Comparison of ENCODE assay signal across 9 cellular contexts in genomic region chr7:157000047-157000726, GRCh38. TPM values are rescaled to one million over a fixed set of nuclear protein-coding genes. Genes with fewer than 3 reads are reported as not detected.
A peak's percentile ranks its signal among the peaks of the same experiment; 100 is the strongest.
DNase-seq lines count a peak whose midpoint lies in the region; ATAC-seq, FAIRE-seq and TF ChIP-seq lines count a peak whose summit lies in the region.
"Had no signal": no experiment of that assay in that cellular context is flagged by ENCODE, and none has a peak within 500 bp of the region (broad histone marks: within the 10 kb centered on the region; RNA-seq: fewer than 3 reads in every experiment).

No MANE protein-coding gene starts in this region.

- H3K27me3 ChIP-seq in RWPE2 (ENCODE audit: insufficient read depth, poor library complexity, severe bottlenecking) (peaks cover 56% of the 10 kb centered on the region), heart left ventricle (peaks cover 54 to 98% (median 78%) of the 10 kb centered on the region in 9 donors)

- H3K4me1 ChIP-seq in RWPE2 (ENCODE audit: insufficient read depth, poor library complexity, severe bottlenecking) = peaks cover 5% of the 10 kb centered on the region
- peaks cover 0 to 47% (median 23%) of the 10 kb centered on the region in 12 donors for H3K4me1 ChIP-seq in heart left ventricle

- no peaks in the 10 kb centered on the region for H3K9me3 Mint-ChIP-seq in activated T-cell treated with anti-CD3 and anti-CD28 coated beads, Interleukin-2, amount 50 U/mL, for 4 hours
- no peaks in the 10 kb centered on the region for H3K9me3 Mint-ChIP-seq in stimulated activated effector memory CD8-positive, alpha-beta T cell treated with anti-CD3 and anti-CD28 coated beads, Interleukin-12 subunit alpha, Interleukin-12 subunit beta, amount 100 ng/mL, for 72 hours

- peak overlapping the region; percentile 76 for H3K4me3 Mint-ChIP-seq in activated T-cell treated with anti-CD3 and anti-CD28 coated beads, Interleukin-2, amount 50 U/mL, for 4 hours
- H3K4me3 Mint-ChIP-seq in stimulated activated effector memory CD8-positive, alpha-beta T cell treated with anti-CD3 and anti-CD28 coated beads, Interleukin-12 subunit alpha, Interleukin-12 subunit beta, amount 100 ng/mL, for 72 hours = peak overlapping the region; percentile 55

- peaks cover 25% of the 10 kb centered on the region for H3K4me1 Mint-ChIP-seq in activated T-cell treated with anti-CD3 and anti-CD28 coated beads, Interleukin-2, amount 50 U/mL, for 4 hours (ENCODE audit: low read depth)
- peaks cover 21% of the 10 kb centered on the region for H3K4me1 Mint-ChIP-seq in stimulated activated effector memory CD8-positive, alpha-beta T cell treated with anti-CD3 and anti-CD28 coated beads, Interleukin-12 subunit alpha, Interleukin-12 subunit beta, amount 100 ng/mL, for 72 hours

- no peak for ATAC-seq in activated T-cell treated with anti-CD3 and anti-CD28 coated beads, Interleukin-2, amount 50 U/mL, for 4 hours
- ATAC-seq in RWPE2 (ENCODE audit: low read depth) = no peak
- no peak for ATAC-seq in heart left ventricle
- no peak for ATAC-seq in stimulated activated effector memory CD8-positive, alpha-beta T cell treated with anti-CD3 and anti-CD28 coated beads, Interleukin-12 subunit alpha, Interleukin-12 subunit beta, amount 100 ng/mL, for 72 hours

- TF ChIP-seq POLR2A in heart left ventricle (IDR thresholded peaks at IDR 0.05) (no peak), H54 (IDR thresholded peaks at IDR 0.05; ENCODE audit: low read depth, low read length) (no peak)

- peaks cover 74% of the 10 kb centered on the region for H3K27me3 Mint-ChIP-seq in activated T-cell treated with anti-CD3 and anti-CD28 coated beads, Interleukin-2, amount 50 U/mL, for 4 hours (ENCODE audit: low read depth)

- no peak for FAIRE-seq in H54 (lab: Jason Lieb, UNC)

- intact Hi-C loops in heart left ventricle (cut with DNase I) = no loop called here

- H3K27ac Mint-ChIP-seq in stimulated activated effector memory CD8-positive, alpha-beta T cell treated with anti-CD3 and anti-CD28 coated beads, Interleukin-12 subunit alpha, Interleukin-12 subunit beta, amount 100 ng/mL, for 72 hours = no peak overlapping the region

- H3K36me3 Mint-ChIP-seq in activated T-cell treated with anti-CD3 and anti-CD28 coated beads, Interleukin-2, amount 50 U/mL, for 4 hours (ENCODE audit: insufficient read depth) = no peaks in the 10 kb centered on the region
- peaks cover 4% of the 10 kb centered on the region for H3K36me3 Mint-ChIP-seq in stimulated activated effector memory CD8-positive, alpha-beta T cell treated with anti-CD3 and anti-CD28 coated beads, Interleukin-12 subunit alpha, Interleukin-12 subunit beta, amount 100 ng/mL, for 72 hours

- 1 to 2% (median 1%) methylated on average over 31 to 64 of the region's 64 CpGs for WGBS in heart left ventricle, 4 donors

- TF ChIP-seq CTCF in RWPE2 (IDR thresholded peaks at IDR 0.05; ENCODE audit: poor library complexity, severe bottlenecking) (no peak), heart left ventricle (IDR thresholded peaks at IDR 0.05) (no peak)

- H3K36me3 ChIP-seq in RWPE2 (ENCODE audit: low read depth) (no peaks in the 10 kb centered on the region), heart left ventricle (no peaks in the 10 kb centered on the region)
- H3K36me3 ChIP-seq: adrenal gland had no signal

- no peak for DNase-seq in activated T-cell treated with anti-CD3 and anti-CD28 coated beads, Interleukin-2, amount 50 U/mL, for 4 hours
- DNase-seq in activated T-cell treated with anti-CD3 and anti-CD28 coated beads, Interleukin-2, amount 50 U/mL, for 1 hour = no peak
- DNase-seq in RWPE2 (ENCODE audit: low spot score) = no peak
- DNase-seq in heart left ventricle = no peak
- no peak for DNase-seq in stimulated activated effector memory CD8-positive, alpha-beta T cell treated with anti-CD3 and anti-CD28 coated beads, Interleukin-12 subunit alpha, Interleukin-12 subunit beta, amount 100 ng/mL, for 72 hours (ENCODE audit: low spot score in 2 of 2)
- no peak for DNase-seq in NCI-H1694 (lab: John Stamatoyannopoulos, UW)
- no peak for DNase-seq in H54 (ENCODE audit: insufficient read length, low spot score)
- DNase-seq in kidney glomerular epithelial cell (lab: John Stamatoyannopoulos, UW) = no peak

- H3K4me3 ChIP-seq in RWPE2 (ENCODE audit: severe bottlenecking) (peak overlapping the region; percentile 31), heart left ventricle (peak overlapping the region; percentile 16 to 55 (median 42))

- H3K27ac ChIP-seq in RWPE2 (ENCODE audit: poor library complexity, severe bottlenecking) (no peak overlapping the region), heart left ventricle (no peak overlapping the region)
- H3K27ac ChIP-seq: adrenal gland had no signal

- H3K9me3 ChIP-seq in RWPE2 (ENCODE audit: severe bottlenecking) (no peaks in the 10 kb centered on the region), heart left ventricle (peaks cover 0 to 9% (median 0%) of the 10 kb centered on the region in 12 donors)
- H3K9me3 ChIP-seq: adrenal gland had no signal

RNA-seq across cellular contexts. Expression of gene MNX1, which starts 10.3 kb away (rescaled TPM):
- not detected for total RNA-seq in activated T-cell treated with anti-CD3 and anti-CD28 coated beads, Interleukin-2, amount 50 U/mL, for 4 hours
- not detected for total RNA-seq in heart left ventricle
- not detected for polyA plus RNA-seq in heart left ventricle
- polyA plus RNA-seq: adrenal gland had no signal

RNA-seq across cellular contexts. Expression of gene NOM1, which starts 50.7 kb away (rescaled TPM):
- total RNA-seq in activated T-cell treated with anti-CD3 and anti-CD28 coated beads, Interleukin-2, amount 50 U/mL, for 4 hours = 10 to 100 TPM; 46.3 to 49.3 (median 47.4) TPM
- 10 to 100 TPM in 3 of 9 donors, 1 to 10 TPM in 6; 6.0 to 12.2 (median 9.1) TPM for total RNA-seq in heart left ventricle
- polyA plus RNA-seq in heart left ventricle = 1 to 10 TPM; 6.6 to 9.0 TPM
